In genomic region chr13:109569938-109570711, GRCh38 we compare ENCODE assay signal across 9 cellular contexts.
DNase-seq lines count a peak whose midpoint lies in the region; ATAC-seq and TF ChIP-seq lines count a peak whose summit lies in the region.
"Had no signal": no experiment of that assay in that cellular context is flagged by ENCODE, and none has a peak within 500 bp of the region (broad histone marks: within the 10 kb centered on the region; RNA-seq: fewer than 3 reads in every experiment).

No MANE protein-coding gene starts in this region.

- peak in 6 of 7 experiments; percentile 9 to 62 (median 28) for DNase-seq in CD8-positive, alpha-beta T cell
- DNase-seq in activated naive CD8-positive, alpha-beta T cell treated with anti-CD3 and anti-CD28 coated beads, Interleukin-2, amount 50 U/mL, for 24 hours = peak; percentile 23
- DNase-seq in NCI-H1092 (lab: John Stamatoyannopoulos, UW) (no peak), H7 (no peak), aorta (no peak), hypothalamus (lab: John Stamatoyannopoulos, UW) (no peak)
- DNase-seq: mesenchymal stem cell had no signal

- WGBS in aorta, 2 donors = 93 to 94% methylated on average over 11 of the region's 11 CpGs

- CTCF ChIA-PET in CD8-positive, alpha-beta T cell (lab: Charles Lee) = interaction anchor here (0.9 kb wide), 1 partner anchor 40 kb away, joined by 4 read pairs; no protein-coding TSS in a partner anchor

- H3K4me3 Mint-ChIP-seq in CD8-positive, alpha-beta T cell = peak overlapping the region; percentile 68
- no peak overlapping the region for H3K4me3 Mint-ChIP-seq in activated naive CD8-positive, alpha-beta T cell treated with anti-CD3 and anti-CD28 coated beads, Interleukin-2, amount 50 U/mL, for 24 hours

- no peak for TF ChIP-seq CTCF in CD8-positive, alpha-beta T cell (IDR thresholded peaks at IDR 0.05)

- no peak overlapping the region for H3K27ac ChIP-seq in CD8-positive, alpha-beta T cell (ENCODE audit: low read depth, low read length)
- H3K27ac ChIP-seq in aorta (ENCODE audit: low read depth in 1 of 2, low read length in 2 of 2) = no peak overlapping the region

- peak overlapping the region; percentile 37 for H3K4me3 ChIP-seq in CD8-positive, alpha-beta T cell (ENCODE audit: low read depth, low read length)
- no peak overlapping the region for H3K4me3 ChIP-seq in H7 (ENCODE audit: insufficient read depth, low read depth, low read length)
- no peak overlapping the region for H3K4me3 ChIP-seq in aorta (ENCODE audit: low read length in 2 of 2)

- peak; percentile 79 for ATAC-seq in CD8-positive, alpha-beta T cell
- ATAC-seq in GM21381 (IDR thresholded peaks at IDR 0.05; ENCODE audit: unreplicated experiment) (peak; percentile 92), HG03565 (IDR thresholded peaks at IDR 0.05; ENCODE audit: unreplicated experiment) (peak; percentile 96), aorta (ENCODE audit: low FRiP score) (no peak)
- ATAC-seq in activated naive CD8-positive, alpha-beta T cell treated with anti-CD3 and anti-CD28 coated beads, Interleukin-2, amount 50 U/mL, for 24 hours = peak; percentile 73

- H3K27me3 Mint-ChIP-seq in CD8-positive, alpha-beta T cell (ENCODE audit: low read depth) = no peaks in the 10 kb centered on the region
- no peaks in the 10 kb centered on the region for H3K27me3 Mint-ChIP-seq in activated naive CD8-positive, alpha-beta T cell treated with anti-CD3 and anti-CD28 coated beads, Interleukin-2, amount 50 U/mL, for 24 hours

- H3K4me1 ChIP-seq in CD8-positive, alpha-beta T cell (ENCODE audit: insufficient read depth, low read length) = peaks cover 15% of the 10 kb centered on the region
- no peaks in the 10 kb centered on the region for H3K4me1 ChIP-seq in aorta (ENCODE audit: control insufficient read depth in 1 of 2, insufficient read depth in 2 of 2, low read length in 2 of 2)

- H3K9me3 ChIP-seq in CD8-positive, alpha-beta T cell (ENCODE audit: low read length) = no peaks in the 10 kb centered on the region
- H3K9me3 ChIP-seq in aorta (ENCODE audit: control insufficient read depth, low read length) = no peaks in the 10 kb centered on the region

- intact Hi-C loops in CD8-positive, alpha-beta T cell (cut with DNase I, micrococcal nuclease) = loop anchor here in 1 of 2 experiments (10.0 kb wide), 1 partner anchor 835 kb away; no protein-coding TSS in a partner anchor
- intact Hi-C loops in aorta (cut with DNase I) = no loop called here

- H3K9me3 Mint-ChIP-seq in CD8-positive, alpha-beta T cell = no peaks in the 10 kb centered on the region
- H3K9me3 Mint-ChIP-seq in activated naive CD8-positive, alpha-beta T cell treated with anti-CD3 and anti-CD28 coated beads, Interleukin-2, amount 50 U/mL, for 24 hours = no peaks in the 10 kb centered on the region

- no peaks in the 10 kb centered on the region for H3K27me3 ChIP-seq in CD8-positive, alpha-beta T cell (ENCODE audit: insufficient read depth, low read length)
- H3K27me3 ChIP-seq in H7 (ENCODE audit: control insufficient read depth, insufficient read depth, low read length) (no peaks in the 10 kb centered on the region), aorta (ENCODE audit: control insufficient read depth in 1 of 2, insufficient read depth in 2 of 2, low read length in 1 of 2) (no peaks in the 10 kb centered on the region)

- H3K4me1 Mint-ChIP-seq in CD8-positive, alpha-beta T cell (ENCODE audit: low read depth) = peaks cover 15% of the 10 kb centered on the region
- H3K4me1 Mint-ChIP-seq in activated naive CD8-positive, alpha-beta T cell treated with anti-CD3 and anti-CD28 coated beads, Interleukin-2, amount 50 U/mL, for 24 hours = peaks cover 12% of the 10 kb centered on the region

- H3K36me3 ChIP-seq in CD8-positive, alpha-beta T cell (ENCODE audit: insufficient read depth, low read length) = no peaks in the 10 kb centered on the region
- H3K36me3 ChIP-seq in H7 (replicated peaks; ENCODE audit: control insufficient read depth, insufficient read depth, low read length) (no peaks in the 10 kb centered on the region), aorta (ENCODE audit: control insufficient read depth in 1 of 2, insufficient read depth in 2 of 2, low read length in 1 of 2) (no peaks in the 10 kb centered on the region)

- peak overlapping the region; percentile 83 for H3K27ac Mint-ChIP-seq in CD8-positive, alpha-beta T cell
- H3K27ac Mint-ChIP-seq in activated naive CD8-positive, alpha-beta T cell treated with anti-CD3 and anti-CD28 coated beads, Interleukin-2, amount 50 U/mL, for 24 hours = peak overlapping the region; percentile 10

- POLR2A ChIA-PET in CD8-positive, alpha-beta T cell (lab: Charles Lee) = interaction anchor here (0.7 to 1.0 kb wide), 2 partner anchors 90 to 215 kb away, joined by 3 read pairs; no protein-coding TSS in a partner anchor

- no peaks in the 10 kb centered on the region for H3K36me3 Mint-ChIP-seq in CD8-positive, alpha-beta T cell
- no peaks in the 10 kb centered on the region for H3K36me3 Mint-ChIP-seq in activated naive CD8-positive, alpha-beta T cell treated with anti-CD3 and anti-CD28 coated beads, Interleukin-2, amount 50 U/mL, for 24 hours (ENCODE audit: low read depth)

Comparison
In these comparisons a context has a peak if more than half of its experiments do, and no peak if none do; other contexts are left out.
1. DNase-seq: peak in CD8-positive, alpha-beta T cell (6 of 7) and activated naive CD8-positive, alpha-beta T cell treated with anti-CD3 and anti-CD28 coated beads, Interleukin-2, amount 50 U/mL, for 24 hours (single experiment); none in NCI-H1092 (single experiment), H7 (single experiment), aorta (0 of 2) and hypothalamus (0 of 51).